In the genomic region with DNA sequence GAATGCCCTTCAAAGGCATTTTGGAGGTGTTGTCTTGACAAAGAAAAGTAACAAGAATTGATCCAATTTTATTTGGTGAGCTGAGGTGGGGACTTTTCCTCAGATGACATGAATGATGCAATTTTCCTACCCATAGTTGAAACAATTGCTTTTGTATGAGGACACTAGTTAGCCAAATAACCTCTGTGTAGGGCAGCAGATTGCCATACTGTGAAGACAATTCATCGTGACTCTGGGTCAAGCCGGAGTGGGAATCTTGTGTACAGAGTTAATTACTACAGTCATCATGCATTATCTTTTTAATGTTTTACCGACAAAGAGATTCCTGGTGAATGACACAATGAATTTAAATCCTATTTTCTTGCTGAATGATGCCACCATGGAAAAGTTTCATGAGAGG, we compare ENCODE assay signal across 1 cellular context.
TF ChIP-seq lines count a peak whose summit lies in the region.

No MANE protein-coding gene starts in this region.

TF ChIP-seq in HepG2, 621 proteins besides CTCF, POLR2A, EP300 and RAD21 (continued from another document):
- TF ChIP-seq, protein P1, sequence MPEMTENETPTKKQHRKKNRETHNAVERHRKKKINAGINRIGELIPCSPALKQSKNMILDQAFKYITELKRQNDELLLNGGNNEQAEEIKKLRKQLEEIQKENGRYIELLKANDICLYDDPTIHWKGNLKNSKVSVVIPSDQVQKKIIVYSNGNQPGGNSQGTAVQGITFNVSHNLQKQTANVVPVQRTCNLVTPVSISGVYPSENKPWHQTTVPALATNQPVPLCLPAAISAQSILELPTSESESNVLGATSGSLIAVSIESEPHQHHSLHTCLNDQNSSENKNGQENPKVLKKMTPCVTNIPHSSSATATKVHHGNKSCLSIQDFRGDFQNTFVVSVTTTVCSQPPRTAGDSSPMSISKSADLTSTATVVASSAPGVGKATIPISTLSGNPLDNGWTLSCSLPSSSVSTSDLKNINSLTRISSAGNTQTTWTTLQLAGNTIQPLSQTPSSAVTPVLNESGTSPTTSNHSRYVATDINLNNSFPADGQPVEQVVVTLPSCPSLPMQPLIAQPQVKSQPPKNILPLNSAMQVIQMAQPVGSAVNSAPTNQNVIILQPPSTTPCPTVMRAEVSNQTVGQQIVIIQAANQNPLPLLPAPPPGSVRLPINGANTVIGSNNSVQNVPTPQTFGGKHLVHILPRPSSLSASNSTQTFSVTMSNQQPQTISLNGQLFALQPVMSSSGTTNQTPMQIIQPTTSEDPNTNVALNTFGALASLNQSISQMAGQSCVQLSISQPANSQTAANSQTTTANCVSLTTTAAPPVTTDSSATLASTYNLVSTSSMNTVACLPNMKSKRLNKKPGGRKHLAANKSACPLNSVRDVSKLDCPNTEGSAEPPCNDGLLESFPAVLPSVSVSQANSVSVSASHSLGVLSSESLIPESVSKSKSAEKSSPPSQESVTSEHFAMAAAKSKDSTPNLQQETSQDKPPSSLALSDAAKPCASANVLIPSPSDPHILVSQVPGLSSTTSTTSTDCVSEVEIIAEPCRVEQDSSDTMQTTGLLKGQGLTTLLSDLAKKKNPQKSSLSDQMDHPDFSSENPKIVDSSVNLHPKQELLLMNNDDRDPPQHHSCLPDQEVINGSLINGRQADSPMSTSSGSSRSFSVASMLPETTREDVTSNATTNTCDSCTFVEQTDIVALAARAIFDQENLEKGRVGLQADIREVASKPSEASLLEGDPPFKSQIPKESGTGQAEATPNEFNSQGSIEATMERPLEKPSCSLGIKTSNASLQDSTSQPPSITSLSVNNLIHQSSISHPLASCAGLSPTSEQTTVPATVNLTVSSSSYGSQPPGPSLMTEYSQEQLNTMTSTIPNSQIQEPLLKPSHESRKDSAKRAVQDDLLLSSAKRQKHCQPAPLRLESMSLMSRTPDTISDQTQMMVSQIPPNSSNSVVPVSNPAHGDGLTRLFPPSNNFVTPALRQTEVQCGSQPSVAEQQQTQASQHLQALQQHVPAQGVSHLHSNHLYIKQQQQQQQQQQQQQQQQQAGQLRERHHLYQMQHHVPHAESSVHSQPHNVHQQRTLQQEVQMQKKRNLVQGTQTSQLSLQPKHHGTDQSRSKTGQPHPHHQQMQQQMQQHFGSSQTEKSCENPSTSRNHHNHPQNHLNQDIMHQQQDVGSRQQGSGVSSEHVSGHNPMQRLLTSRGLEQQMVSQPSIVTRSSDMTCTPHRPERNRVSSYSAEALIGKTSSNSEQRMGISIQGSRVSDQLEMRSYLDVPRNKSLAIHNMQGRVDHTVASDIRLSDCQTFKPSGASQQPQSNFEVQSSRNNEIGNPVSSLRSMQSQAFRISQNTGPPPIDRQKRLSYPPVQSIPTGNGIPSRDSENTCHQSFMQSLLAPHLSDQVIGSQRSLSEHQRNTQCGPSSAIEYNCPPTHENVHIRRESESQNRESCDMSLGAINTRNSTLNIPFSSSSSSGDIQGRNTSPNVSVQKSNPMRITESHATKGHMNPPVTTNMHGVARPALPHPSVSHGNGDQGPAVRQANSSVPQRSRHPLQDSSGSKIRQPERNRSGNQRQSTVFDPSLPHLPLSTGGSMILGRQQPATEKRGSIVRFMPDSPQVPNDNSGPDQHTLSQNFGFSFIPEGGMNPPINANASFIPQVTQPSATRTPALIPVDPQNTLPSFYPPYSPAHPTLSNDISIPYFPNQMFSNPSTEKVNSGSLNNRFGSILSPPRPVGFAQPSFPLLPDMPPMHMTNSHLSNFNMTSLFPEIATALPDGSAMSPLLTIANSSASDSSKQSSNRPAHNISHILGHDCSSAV (CRISPR knock-in tag; IDR thresholded peaks at IDR 0.05; ENCODE audit: borderline replicate concordance): no peak
- TF ChIP-seq CEBPB (IDR thresholded peaks at IDR 0.05; ENCODE audit: borderline replicate concordance, low read depth, low read length): peak; percentile 70; the same call in 1 of the 2 replicates
- no peak for TF ChIP-seq ZNF567 (CRISPR knock-in tag; IDR thresholded peaks at IDR 0.05; ENCODE audit: borderline replicate concordance)
- TF ChIP-seq MTF2 (CRISPR knock-in tag; IDR thresholded peaks at IDR 0.05; ENCODE audit: borderline replicate concordance): no peak
- no peak for TF ChIP-seq RORA (CRISPR knock-in tag; IDR thresholded peaks at IDR 0.05)
